ENCODE assay signal across 26 cellular contexts in genomic region chr1:228496494-228496893, GRCh38.
"Had no signal": no experiment of that assay in that cellular context is flagged by ENCODE, and none has a peak within 500 bp of the region (broad histone marks: within the 10 kb centered on the region; RNA-seq: fewer than 3 reads in every experiment).

No MANE protein-coding gene starts in this region.

- H3K27ac ChIP-seq: brain microvascular endothelial cell, epithelial cell of prostate, esophagus squamous epithelium had no signal

- H3K27ac Mint-ChIP-seq: activated CD4-positive, alpha-beta T cell treated with anti-CD3 and anti-CD28 coated beads for 36 hours; activated CD4-positive, alpha-beta T cell treated with anti-CD3 and anti-CD28 coated beads, Interleukin-2, amount 10 ng/mL, durations not matched to agents 24 days and 14 days; activated CD8-positive, alpha-beta T cell treated with anti-CD3 and anti-CD28 coated beads for 36 hours; activated naive CD8-positive, alpha-beta T cell; activated T-helper 17 cell treated with anti-CD3 and anti-CD28 coated beads, Interleukin-2, amount 50 U/mL, for 72 hours had no signal

- H3K4me3 Mint-ChIP-seq: activated CD4-positive, alpha-beta T cell treated with anti-CD3 and anti-CD28 coated beads for 36 hours; activated CD4-positive, alpha-beta T cell treated with anti-CD3 and anti-CD28 coated beads, Interleukin-2, amount 10 ng/mL, durations not matched to agents 24 days and 14 days; activated CD8-positive, alpha-beta T cell treated with anti-CD3 and anti-CD28 coated beads for 36 hours; activated naive CD8-positive, alpha-beta T cell; activated T-cell treated with anti-CD3 and anti-CD28 coated beads, Interleukin-2, amount 50 U/mL, for 4 hours; activated T-helper 17 cell treated with anti-CD3 and anti-CD28 coated beads, Interleukin-2, amount 50 U/mL, for 72 hours; effector memory CD8-positive, alpha-beta T cell had no signal

- H3K27me3 ChIP-seq: brain microvascular endothelial cell, esophagus squamous epithelium had no signal

- DNase-seq: activated CD4-positive, alpha-beta T cell treated with anti-CD3 and anti-CD28 coated beads for 36 hours; activated CD4-positive, alpha-beta T cell treated with anti-CD3 and anti-CD28 coated beads, Interleukin-2, amount 10 ng/mL, durations not matched to agents 24 days and 14 days; activated CD4-positive, CD25-positive, alpha-beta regulatory T cell; activated CD4-positive, CD25-positive, alpha-beta regulatory T cell treated with anti-CD3 and anti-CD28 coated beads, Interleukin-2, amount 50 U/mL, for 72 hours; activated CD8-positive, alpha-beta T cell treated with anti-CD3 and anti-CD28 coated beads for 36 hours; activated effector memory CD4-positive, alpha-beta T cell treated with Interleukin-2 at 50 U/mL for 16 hours; activated gamma-delta T cell treated with Interleukin-2 at 50 U/mL for 16 hours; activated naive CD4-positive, alpha-beta T cell treated with anti-CD3 and anti-CD28 coated beads, Interleukin-2, amount 50 U/mL, for 16 hours; activated naive CD4-positive, alpha-beta T cell treated with Interleukin-2 at 50 U/mL for 16 hours; activated T-cell treated with anti-CD3 and anti-CD28 coated beads, Interleukin-2, amount 50 U/mL, for 4 hours; amniotic stem cell; anterior cingulate cortex; brain microvascular endothelial cell; caudate nucleus; cortex of kidney; dermis blood vessel endothelial cell; effector CD4-positive, alpha-beta T cell; effector memory CD8-positive, alpha-beta T cell; esophagus squamous epithelium; T-helper 2 cell had no signal

- H3K9me3 ChIP-seq: esophagus squamous epithelium had no signal

- ATAC-seq: activated CD4-positive, alpha-beta T cell treated with anti-CD3 and anti-CD28 coated beads for 36 hours; activated CD8-positive, alpha-beta T cell treated with anti-CD3 and anti-CD28 coated beads for 36 hours; activated T-cell treated with anti-CD3 and anti-CD28 coated beads, Interleukin-2, amount 50 U/mL, for 4 hours; activated T-helper 17 cell treated with anti-CD3 and anti-CD28 coated beads, Interleukin-2, amount 50 U/mL, for 72 hours; effector memory CD8-positive, alpha-beta T cell had no signal

- H3K27me3 Mint-ChIP-seq: activated CD4-positive, alpha-beta T cell treated with anti-CD3 and anti-CD28 coated beads for 36 hours; activated CD4-positive, alpha-beta T cell treated with anti-CD3 and anti-CD28 coated beads, Interleukin-2, amount 10 ng/mL, durations not matched to agents 24 days and 14 days; activated CD8-positive, alpha-beta T cell treated with anti-CD3 and anti-CD28 coated beads for 36 hours; activated naive CD8-positive, alpha-beta T cell; activated T-helper 17 cell treated with anti-CD3 and anti-CD28 coated beads, Interleukin-2, amount 50 U/mL, for 72 hours; effector memory CD8-positive, alpha-beta T cell had no signal

- FAIRE-seq: astrocyte, colon, frontal cortex had no signal

- H3K4me3 ChIP-seq: esophagus squamous epithelium had no signal

- H3K9me3 Mint-ChIP-seq: activated CD4-positive, alpha-beta T cell treated with anti-CD3 and anti-CD28 coated beads, Interleukin-2, amount 10 ng/mL, durations not matched to agents 24 days and 14 days; activated CD8-positive, alpha-beta T cell treated with anti-CD3 and anti-CD28 coated beads for 36 hours; activated T-cell treated with anti-CD3 and anti-CD28 coated beads, Interleukin-2, amount 50 U/mL, for 4 hours; activated T-helper 17 cell treated with anti-CD3 and anti-CD28 coated beads, Interleukin-2, amount 50 U/mL, for 72 hours; effector memory CD8-positive, alpha-beta T cell had no signal
